In the genomic region with DNA sequence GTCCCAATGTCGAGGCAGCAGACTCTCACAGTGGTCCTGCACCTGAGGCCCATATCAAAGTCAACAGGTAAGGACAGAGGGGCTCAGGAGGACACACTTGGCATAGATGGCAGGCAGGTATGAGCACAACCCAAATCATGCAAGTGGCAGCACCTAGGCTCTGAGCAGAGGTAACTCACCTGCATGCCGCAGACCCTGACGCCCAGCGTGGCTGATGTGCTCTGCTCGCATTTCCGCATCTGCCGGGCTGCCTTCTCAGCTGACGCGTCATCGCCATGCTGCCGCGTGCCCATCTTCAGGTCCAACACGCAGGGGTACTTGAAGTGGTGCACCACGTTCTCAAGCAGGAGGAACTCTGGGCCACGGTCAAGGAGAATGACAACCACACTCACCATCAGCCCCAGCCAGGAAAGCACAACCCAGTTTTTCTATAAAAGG, we compare ENCODE assay signal across 26 cellular contexts. TPM values are rescaled to one million over a fixed set of nuclear protein-coding genes. Genes with fewer than 3 reads are reported as not detected.
"Had no signal": no experiment of that assay in that cellular context is flagged by ENCODE, and none has a peak within 500 bp of the region (broad histone marks: within the 10 kb centered on the region; RNA-seq: fewer than 3 reads in every experiment).

No MANE protein-coding gene starts in this region.

- H3K27ac ChIP-seq: pancreas, psoas muscle, sigmoid colon, stomach, thyroid gland, upper lobe of left lung had no signal

- H3K27me3 ChIP-seq: pancreas, sigmoid colon, stomach, thyroid gland, upper lobe of left lung had no signal

- H3K4me3 Mint-ChIP-seq: activated CD4-positive, alpha-beta T cell treated with anti-CD3 and anti-CD28 coated beads for 36 hours; activated naive CD4-positive, alpha-beta T cell treated with anti-CD3 and anti-CD28 coated beads, Interleukin-2, amount 10 ng/mL, durations not matched to agents 7 days and 5 days; activated T-cell treated with anti-CD3 and anti-CD28 coated beads, Interleukin-2, amount 50 U/mL, for 72 hours; nephron; stimulated activated effector memory CD8-positive, alpha-beta T cell treated with anti-CD3 and anti-CD28 coated beads, Interleukin-12 subunit alpha, Interleukin-12 subunit beta, amount 100 ng/mL, for 72 hours; T-cell; T-helper 2 cell treated with Interferon-gamma antibody and Interleukin-4, amounts not matched to agents 5 μg/mL and 100 μg/mL, for 36 hours had no signal

- DNase-seq: activated CD4-positive, alpha-beta T cell treated with anti-CD3 and anti-CD28 coated beads for 36 hours; activated CD4-positive, CD25-positive, alpha-beta regulatory T cell; activated naive CD4-positive, alpha-beta T cell treated with anti-CD3 and anti-CD28 coated beads, Interleukin-2, amount 10 ng/mL, durations not matched to agents 7 days and 5 days; activated T-cell treated with anti-CD3 and anti-CD28 coated beads for 4 hours; activated T-cell treated with anti-CD3 and anti-CD28 coated beads, Interleukin-2, amount 50 U/mL, for 72 hours; amniotic stem cell; central memory CD4-positive, alpha-beta T cell; foreskin fibroblast; head of caudate nucleus; hippocampal formation; kidney; left colon; mesenchymal stem cell; psoas muscle; sigmoid colon; stimulated activated CD4-positive, alpha-beta T cell treated with anti-CD3 and anti-CD28 coated beads, Interleukin-4, amount 100 ng/mL, for 24 hours; stomach; T-cell; thyroid gland had no signal

- ATAC-seq: activated CD4-positive, alpha-beta T cell treated with anti-CD3 and anti-CD28 coated beads for 36 hours; activated T-cell treated with anti-CD3 and anti-CD28 coated beads, Interleukin-2, amount 50 U/mL, for 72 hours; esophagus mucosa; left colon; pancreas; psoas muscle; stimulated activated effector memory CD8-positive, alpha-beta T cell treated with anti-CD3 and anti-CD28 coated beads, Interleukin-12 subunit alpha, Interleukin-12 subunit beta, amount 100 ng/mL, for 72 hours; T-cell had no signal

- H3K9me3 ChIP-seq: pancreas, psoas muscle, sigmoid colon, stomach, thyroid gland, upper lobe of left lung had no signal

- FAIRE-seq: kidney, pancreas, small intestine had no signal

- H3K27ac Mint-ChIP-seq: activated CD4-positive, alpha-beta T cell treated with anti-CD3 and anti-CD28 coated beads for 36 hours; activated T-cell treated with anti-CD3 and anti-CD28 coated beads, Interleukin-2, amount 50 U/mL, for 72 hours; nephron; stimulated activated effector memory CD8-positive, alpha-beta T cell treated with anti-CD3 and anti-CD28 coated beads, Interleukin-12 subunit alpha, Interleukin-12 subunit beta, amount 100 ng/mL, for 72 hours; T-cell; T-helper 2 cell treated with Interferon-gamma antibody and Interleukin-4, amounts not matched to agents 5 μg/mL and 100 μg/mL, for 36 hours had no signal

- H3K27me3 Mint-ChIP-seq: activated CD4-positive, alpha-beta T cell treated with anti-CD3 and anti-CD28 coated beads for 36 hours; T-cell had no signal

- H3K9me3 Mint-ChIP-seq: activated naive CD4-positive, alpha-beta T cell treated with anti-CD3 and anti-CD28 coated beads, Interleukin-2, amount 10 ng/mL, durations not matched to agents 7 days and 5 days; activated T-cell treated with anti-CD3 and anti-CD28 coated beads, Interleukin-2, amount 50 U/mL, for 72 hours; nephron; stimulated activated effector memory CD8-positive, alpha-beta T cell treated with anti-CD3 and anti-CD28 coated beads, Interleukin-12 subunit alpha, Interleukin-12 subunit beta, amount 100 ng/mL, for 72 hours; T-cell; T-helper 2 cell treated with Interferon-gamma antibody and Interleukin-4, amounts not matched to agents 5 μg/mL and 100 μg/mL, for 36 hours had no signal

RNA-seq across cellular contexts. Expression of gene AMIGO3, which starts 8.5 kb away (rescaled TPM):
- total RNA-seq: esophagus mucosa, kidney, left colon, pancreas had no signal
